In the genomic region with DNA sequence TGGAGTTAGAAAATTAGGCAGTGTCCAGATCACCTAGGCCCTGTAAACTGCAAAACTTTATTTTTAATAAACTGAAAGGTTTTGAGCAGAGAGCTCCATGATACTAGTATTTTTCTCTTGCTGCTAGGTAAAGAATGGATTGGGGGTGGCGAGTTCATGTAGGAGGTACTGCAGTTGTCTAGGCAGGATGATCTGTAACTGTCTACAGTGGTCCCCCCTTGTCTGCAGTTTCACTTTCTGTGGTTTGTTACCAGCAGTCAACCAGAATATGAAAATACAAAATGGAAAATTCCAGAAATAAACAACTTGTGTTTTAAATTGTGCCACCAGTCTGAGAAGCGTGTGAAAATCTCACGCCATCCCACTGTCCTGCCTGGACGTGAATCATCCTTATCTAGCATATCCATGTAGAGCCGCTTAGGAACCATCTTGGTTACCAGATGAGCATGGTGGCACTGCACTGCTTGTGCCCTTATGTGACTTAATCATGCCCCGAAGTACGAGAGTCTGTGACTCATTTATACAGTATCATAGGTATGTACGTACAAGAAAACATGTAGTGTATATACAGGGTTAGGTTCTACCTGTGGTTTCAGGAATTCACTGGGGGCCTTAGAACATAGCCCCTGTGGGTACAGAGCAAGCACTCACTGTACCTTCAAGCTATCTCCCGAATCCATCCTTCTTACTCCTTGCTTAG, we compare ENCODE assay signal across 11 cellular contexts.
DNase-seq lines count a peak whose midpoint lies in the region; ATAC-seq, FAIRE-seq and TF ChIP-seq lines count a peak whose summit lies in the region.
"Had no signal": no experiment of that assay in that cellular context is flagged by ENCODE, and none has a peak within 500 bp of the region (broad histone marks: within the 10 kb centered on the region; RNA-seq: fewer than 3 reads in every experiment).

No MANE protein-coding gene starts in this region.

- FAIRE-seq in urothelium cell line (lab: Jason Lieb, UNC) = no peak
- FAIRE-seq: endometrium had no signal

- H3K9me3 Mint-ChIP-seq in WTC11 (peaks cover 4% of the 10 kb centered on the region; the same call in 1 of the 2 replicates), CD14-positive monocyte (peaks cover 0 to 3% (median 0%) of the 10 kb centered on the region in 7 donors)
- H3K9me3 Mint-ChIP-seq in stimulated activated memory B cell treated with anti-CD40 and anti-IgM and Interleukin-4, amounts not matched to agents 10 μg/mL and 1 μg/mL and 100 μg/mL, for 72 hours = no peaks in the 10 kb centered on the region

- no peak overlapping the region for H3K27ac Mint-ChIP-seq in WTC11
- no peak overlapping the region for H3K27ac Mint-ChIP-seq in stimulated activated memory B cell treated with anti-CD40 and anti-IgM and Interleukin-4, amounts not matched to agents 10 μg/mL and 1 μg/mL and 100 μg/mL, for 72 hours
- no peak overlapping the region for H3K27ac Mint-ChIP-seq in CD14-positive monocyte

- H3K27me3 Mint-ChIP-seq in WTC11 (ENCODE audit: low read depth) (no peaks in the 10 kb centered on the region), CD14-positive monocyte (ENCODE audit: low read depth in 3 of 3) (no peaks in the 10 kb centered on the region)
- peaks cover 9% of the 10 kb centered on the region for H3K27me3 Mint-ChIP-seq in stimulated activated memory B cell treated with anti-CD40 and anti-IgM and Interleukin-4, amounts not matched to agents 10 μg/mL and 1 μg/mL and 100 μg/mL, for 72 hours

- POLR2A ChIA-PET in WTC11 (lab: Charles Lee) = no interaction called here

- H3K36me3 Mint-ChIP-seq in WTC11 (peaks cover 8% of the 10 kb centered on the region), CD14-positive monocyte (peaks cover 12 to 24% of the 10 kb centered on the region in 2 donors)
- peaks cover 8% of the 10 kb centered on the region for H3K36me3 Mint-ChIP-seq in stimulated activated memory B cell treated with anti-CD40 and anti-IgM and Interleukin-4, amounts not matched to agents 10 μg/mL and 1 μg/mL and 100 μg/mL, for 72 hours

- H3K4me3 Mint-ChIP-seq in WTC11 = no peak overlapping the region
- no peak overlapping the region for H3K4me3 Mint-ChIP-seq in stimulated activated memory B cell treated with anti-CD40 and anti-IgM and Interleukin-4, amounts not matched to agents 10 μg/mL and 1 μg/mL and 100 μg/mL, for 72 hours
- no peak overlapping the region for H3K4me3 Mint-ChIP-seq in CD14-positive monocyte

- ATAC-seq in Right ventricle myocardium superior (ENCODE audit: poor library complexity) (peak; percentile 28), HG02938 (IDR thresholded peaks at IDR 0.05; ENCODE audit: unreplicated experiment) (peak; percentile 49), WTC11 (peak; percentile 45)
- peak; percentile 63 for ATAC-seq in stimulated activated memory B cell treated with anti-CD40 and anti-IgM and Interleukin-4, amounts not matched to agents 10 μg/mL and 1 μg/mL and 100 μg/mL, for 72 hours

- H3K4me1 Mint-ChIP-seq in WTC11 (no peaks in the 10 kb centered on the region), CD14-positive monocyte (peaks cover 24% of the 10 kb centered on the region)
- H3K4me1 Mint-ChIP-seq in stimulated activated memory B cell treated with anti-CD40 and anti-IgM and Interleukin-4, amounts not matched to agents 10 μg/mL and 1 μg/mL and 100 μg/mL, for 72 hours = peaks cover 11% of the 10 kb centered on the region

- DNase-seq in Right ventricle myocardium superior (no peak), cardiac septum (ENCODE audit: low spot score) (no peak), WTC11 (ENCODE audit: low spot score) (no peak), activated gamma-delta T cell (lab: John Stamatoyannopoulos, UW) (no peak), urothelium cell line (ENCODE audit: low spot score) (no peak), CD14-positive monocyte (ENCODE audit: low spot score) (no peak)
- DNase-seq: activated CD4-positive, alpha-beta T cell treated with anti-CD3 and anti-CD28 coated beads, Interleukin-2, amount 50 U/mL, for 1 hour; NCI-H345 had no signal

- CTCF ChIA-PET in WTC11 (lab: Charles Lee) = no interaction called here

- TF ChIP-seq CTCF in WTC11 (IDR thresholded peaks at IDR 0.05) (no peak), CD14-positive monocyte (IDR thresholded peaks at IDR 0.05) (no peak)

- intact Hi-C loops in Right ventricle myocardium superior (cut with DNase I) = no loop called here
- intact Hi-C loops in cardiac septum (cut with DNase I) = no loop called here
- intact Hi-C loops in CD14-positive monocyte (cut with micrococcal nuclease) = no loop called here

TF ChIP-seq in WTC11, 78 proteins besides CTCF, POLR2A, EP300 and RAD21 (continues in another document):
- TF ChIP-seq, protein P1, sequence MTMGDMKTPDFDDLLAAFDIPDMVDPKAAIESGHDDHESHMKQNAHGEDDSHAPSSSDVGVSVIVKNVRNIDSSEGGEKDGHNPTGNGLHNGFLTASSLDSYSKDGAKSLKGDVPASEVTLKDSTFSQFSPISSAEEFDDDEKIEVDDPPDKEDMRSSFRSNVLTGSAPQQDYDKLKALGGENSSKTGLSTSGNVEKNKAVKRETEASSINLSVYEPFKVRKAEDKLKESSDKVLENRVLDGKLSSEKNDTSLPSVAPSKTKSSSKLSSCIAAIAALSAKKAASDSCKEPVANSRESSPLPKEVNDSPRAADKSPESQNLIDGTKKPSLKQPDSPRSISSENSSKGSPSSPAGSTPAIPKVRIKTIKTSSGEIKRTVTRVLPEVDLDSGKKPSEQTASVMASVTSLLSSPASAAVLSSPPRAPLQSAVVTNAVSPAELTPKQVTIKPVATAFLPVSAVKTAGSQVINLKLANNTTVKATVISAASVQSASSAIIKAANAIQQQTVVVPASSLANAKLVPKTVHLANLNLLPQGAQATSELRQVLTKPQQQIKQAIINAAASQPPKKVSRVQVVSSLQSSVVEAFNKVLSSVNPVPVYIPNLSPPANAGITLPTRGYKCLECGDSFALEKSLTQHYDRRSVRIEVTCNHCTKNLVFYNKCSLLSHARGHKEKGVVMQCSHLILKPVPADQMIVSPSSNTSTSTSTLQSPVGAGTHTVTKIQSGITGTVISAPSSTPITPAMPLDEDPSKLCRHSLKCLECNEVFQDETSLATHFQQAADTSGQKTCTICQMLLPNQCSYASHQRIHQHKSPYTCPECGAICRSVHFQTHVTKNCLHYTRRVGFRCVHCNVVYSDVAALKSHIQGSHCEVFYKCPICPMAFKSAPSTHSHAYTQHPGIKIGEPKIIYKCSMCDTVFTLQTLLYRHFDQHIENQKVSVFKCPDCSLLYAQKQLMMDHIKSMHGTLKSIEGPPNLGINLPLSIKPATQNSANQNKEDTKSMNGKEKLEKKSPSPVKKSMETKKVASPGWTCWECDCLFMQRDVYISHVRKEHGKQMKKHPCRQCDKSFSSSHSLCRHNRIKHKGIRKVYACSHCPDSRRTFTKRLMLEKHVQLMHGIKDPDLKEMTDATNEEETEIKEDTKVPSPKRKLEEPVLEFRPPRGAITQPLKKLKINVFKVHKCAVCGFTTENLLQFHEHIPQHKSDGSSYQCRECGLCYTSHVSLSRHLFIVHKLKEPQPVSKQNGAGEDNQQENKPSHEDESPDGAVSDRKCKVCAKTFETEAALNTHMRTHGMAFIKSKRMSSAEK (CRISPR knock-in tag; IDR thresholded peaks at IDR 0.05; ENCODE audit: borderline replicate concordance) = no peak
- TF ChIP-seq, protein P2, sequence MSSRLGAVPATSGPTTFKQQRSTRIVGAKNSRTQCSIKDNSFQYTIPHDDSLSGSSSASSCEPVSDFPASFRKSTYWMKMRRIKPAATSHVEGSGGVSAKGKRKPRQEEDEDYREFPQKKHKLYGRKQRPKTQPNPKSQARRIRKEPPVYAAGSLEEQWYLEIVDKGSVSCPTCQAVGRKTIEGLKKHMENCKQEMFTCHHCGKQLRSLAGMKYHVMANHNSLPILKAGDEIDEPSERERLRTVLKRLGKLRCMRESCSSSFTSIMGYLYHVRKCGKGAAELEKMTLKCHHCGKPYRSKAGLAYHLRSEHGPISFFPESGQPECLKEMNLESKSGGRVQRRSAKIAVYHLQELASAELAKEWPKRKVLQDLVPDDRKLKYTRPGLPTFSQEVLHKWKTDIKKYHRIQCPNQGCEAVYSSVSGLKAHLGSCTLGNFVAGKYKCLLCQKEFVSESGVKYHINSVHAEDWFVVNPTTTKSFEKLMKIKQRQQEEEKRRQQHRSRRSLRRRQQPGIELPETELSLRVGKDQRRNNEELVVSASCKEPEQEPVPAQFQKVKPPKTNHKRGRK (CRISPR knock-in tag; IDR thresholded peaks at IDR 0.05; ENCODE audit: borderline replicate concordance) = no peak
- TF ChIP-seq, protein P3, sequence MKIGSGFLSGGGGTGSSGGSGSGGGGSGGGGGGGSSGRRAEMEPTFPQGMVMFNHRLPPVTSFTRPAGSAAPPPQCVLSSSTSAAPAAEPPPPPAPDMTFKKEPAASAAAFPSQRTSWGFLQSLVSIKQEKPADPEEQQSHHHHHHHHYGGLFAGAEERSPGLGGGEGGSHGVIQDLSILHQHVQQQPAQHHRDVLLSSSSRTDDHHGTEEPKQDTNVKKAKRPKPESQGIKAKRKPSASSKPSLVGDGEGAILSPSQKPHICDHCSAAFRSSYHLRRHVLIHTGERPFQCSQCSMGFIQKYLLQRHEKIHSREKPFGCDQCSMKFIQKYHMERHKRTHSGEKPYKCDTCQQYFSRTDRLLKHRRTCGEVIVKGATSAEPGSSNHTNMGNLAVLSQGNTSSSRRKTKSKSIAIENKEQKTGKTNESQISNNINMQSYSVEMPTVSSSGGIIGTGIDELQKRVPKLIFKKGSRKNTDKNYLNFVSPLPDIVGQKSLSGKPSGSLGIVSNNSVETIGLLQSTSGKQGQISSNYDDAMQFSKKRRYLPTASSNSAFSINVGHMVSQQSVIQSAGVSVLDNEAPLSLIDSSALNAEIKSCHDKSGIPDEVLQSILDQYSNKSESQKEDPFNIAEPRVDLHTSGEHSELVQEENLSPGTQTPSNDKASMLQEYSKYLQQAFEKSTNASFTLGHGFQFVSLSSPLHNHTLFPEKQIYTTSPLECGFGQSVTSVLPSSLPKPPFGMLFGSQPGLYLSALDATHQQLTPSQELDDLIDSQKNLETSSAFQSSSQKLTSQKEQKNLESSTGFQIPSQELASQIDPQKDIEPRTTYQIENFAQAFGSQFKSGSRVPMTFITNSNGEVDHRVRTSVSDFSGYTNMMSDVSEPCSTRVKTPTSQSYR (CRISPR knock-in tag; IDR thresholded peaks at IDR 0.05) = no peak
- TF ChIP-seq PRRX2 (CRISPR knock-in tag; IDR thresholded peaks at IDR 0.05) = no peak
- TF ChIP-seq RORB (CRISPR knock-in tag; IDR thresholded peaks at IDR 0.05) = no peak
- no peak for TF ChIP-seq ZBTB21 (CRISPR knock-in tag; IDR thresholded peaks at IDR 0.05; ENCODE audit: borderline replicate concordance)
- TF ChIP-seq, protein P4, sequence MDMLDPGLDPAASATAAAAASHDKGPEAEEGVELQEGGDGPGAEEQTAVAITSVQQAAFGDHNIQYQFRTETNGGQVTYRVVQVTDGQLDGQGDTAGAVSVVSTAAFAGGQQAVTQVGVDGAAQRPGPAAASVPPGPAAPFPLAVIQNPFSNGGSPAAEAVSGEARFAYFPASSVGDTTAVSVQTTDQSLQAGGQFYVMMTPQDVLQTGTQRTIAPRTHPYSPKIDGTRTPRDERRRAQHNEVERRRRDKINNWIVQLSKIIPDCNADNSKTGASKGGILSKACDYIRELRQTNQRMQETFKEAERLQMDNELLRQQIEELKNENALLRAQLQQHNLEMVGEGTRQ (CRISPR knock-in tag; IDR thresholded peaks at IDR 0.05) = no peak
- no peak for TF ChIP-seq SOX15 (CRISPR knock-in tag; IDR thresholded peaks at IDR 0.05)
- no peak for TF ChIP-seq JUN (CRISPR knock-in tag; IDR thresholded peaks at IDR 0.05)
